Comparison of ENCODE assay signal across 16 cellular contexts in the genomic region with DNA sequence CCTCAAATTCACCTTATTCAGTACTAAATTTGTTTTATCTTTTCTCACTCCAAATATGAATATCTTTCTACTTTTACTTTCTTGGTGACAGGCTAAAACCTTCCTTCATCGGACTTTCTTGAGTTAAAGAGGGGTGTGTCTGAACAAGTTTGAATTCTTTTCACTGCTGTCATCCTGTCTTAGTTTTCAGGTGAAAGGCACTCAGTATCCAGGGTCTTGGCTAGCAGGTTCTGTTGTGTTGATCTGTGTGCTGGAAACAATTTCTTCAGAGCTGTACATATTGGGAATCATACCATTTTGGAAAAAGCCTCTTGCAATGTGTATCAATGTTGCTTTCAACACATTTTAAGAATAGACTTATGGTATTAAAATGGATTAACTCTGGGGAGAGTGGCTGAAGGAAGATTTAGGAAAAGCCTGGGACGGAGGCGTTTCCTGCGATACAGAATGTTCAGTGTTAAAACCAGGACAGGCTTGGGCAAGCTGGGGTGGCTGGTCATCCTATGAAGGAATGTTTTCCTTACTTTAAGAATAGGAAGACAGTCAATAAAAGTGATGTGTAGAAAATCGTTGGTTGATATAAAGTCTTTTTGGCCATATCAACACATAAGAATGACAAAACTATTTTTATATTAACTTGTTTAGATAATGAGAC.
A peak's percentile ranks its signal among the peaks of the same experiment; 100 is the strongest.
DNase-seq lines count a peak whose midpoint lies in the region; ATAC-seq and TF ChIP-seq lines count a peak whose summit lies in the region.
"Had no signal": no experiment of that assay in that cellular context is flagged by ENCODE, and none has a peak within 500 bp of the region (broad histone marks: within the 10 kb centered on the region; RNA-seq: fewer than 3 reads in every experiment).

No MANE protein-coding gene starts in this region.

- H3K9me3 ChIP-seq in mammary epithelial cell (replicated peaks; ENCODE audit: insufficient read depth, low read length), result no peaks in the 10 kb centered on the region

- no peaks in the 10 kb centered on the region for H4K20me1 ChIP-seq in mammary epithelial cell (ENCODE audit: insufficient read depth, low read length)
- H4K20me1 ChIP-seq in GM23338 (replicated peaks; ENCODE audit: insufficient read depth), result no peaks in the 10 kb centered on the region

- no peak overlapping the region for H3K4me3 Mint-ChIP-seq in GM23338
- H3K4me3 Mint-ChIP-seq: B cell; CD4-positive, alpha-beta T cell; HFFc6 had no signal

- H3K79me2 ChIP-seq in mammary epithelial cell (ENCODE audit: insufficient read depth, low read length) (no peaks in the 10 kb centered on the region), GM23338 (replicated peaks; ENCODE audit: insufficient read depth) (no peaks in the 10 kb centered on the region)

- H3K27ac Mint-ChIP-seq in GM23338, result no peak overlapping the region
- H3K27ac Mint-ChIP-seq: B cell; CD4-positive, alpha-beta T cell; HFFc6 had no signal

- DNase-seq in NCI-H82 (lab: John Stamatoyannopoulos, UW) (peak; percentile 67), mammary epithelial cell (peak; percentile 63), foreskin keratinocyte (peak; percentile 56 to 91), GM19238 (ENCODE audit: insufficient read length, low spot score) (no peak), activated gamma-delta T cell treated with Interleukin-2 at 50 U/mL for 16 hours (no peak), GM23338 (ENCODE audit: low spot score) (no peak)
- DNase-seq: C1 segment of cervical spinal cord; Calu3; CD4-positive, alpha-beta T cell; DMS79; HCEC 1CT; HFFc6 had no signal

- intact Hi-C loops in mammary epithelial cell (cut with micrococcal nuclease), result loop anchor here (5.0 kb wide), 1 partner anchor 56 kb away; no protein-coding TSS in a partner anchor

- H3K4me1 Mint-ChIP-seq in GM23338, result peaks cover 1% of the 10 kb centered on the region; the same call in 2 of the 3 replicates
- H3K4me1 Mint-ChIP-seq: B cell had no signal

- H3K27me3 ChIP-seq in mammary epithelial cell (ENCODE audit: insufficient read depth, low read length) (no peaks in the 10 kb centered on the region), foreskin keratinocyte (no peaks in the 10 kb centered on the region), GM23338 (ENCODE audit: insufficient read depth) (no peaks in the 10 kb centered on the region)

- CTCF ChIA-PET in mammary epithelial cell (lab: Charles Lee; ENCODE audit: low non-redundant PET), result no interaction called here

- in situ Hi-C loops in mammary epithelial cell (cut with MboI; ENCODE audit: low sequenced_read_pairs in 2 of 2), result no loop called here

- H3K4me3 ChIP-seq in mammary epithelial cell (replicated peaks in 1 of 3; ENCODE audit: insufficient read depth in 1 of 3, low read depth in 2 of 3, low read length in 3 of 3) (peak overlapping the region in 2 of 3 experiments; percentile 12 to 22), GM23338 (no peak overlapping the region)
- H3K4me3 ChIP-seq: GM12878 had no signal

- H3K4me2 ChIP-seq in mammary epithelial cell (ENCODE audit: insufficient read depth, low read depth, low read length), result peak overlapping the region; percentile 46
- H3K4me2 ChIP-seq in GM23338, result no peak overlapping the region

- no peaks in the 10 kb centered on the region for H3K36me3 Mint-ChIP-seq in GM23338 (ENCODE audit: low read depth)

- H3K4me1 ChIP-seq in mammary epithelial cell (ENCODE audit: insufficient read depth, low read length) (peaks cover 5% of the 10 kb centered on the region), foreskin keratinocyte (peaks cover 18% of the 10 kb centered on the region), GM23338 (ENCODE audit: insufficient read depth) (no peaks in the 10 kb centered on the region)

- BruUV-seq in mammary epithelial cell (replicated peaks; lab: Mats Ljungman, UMichigan), result TSS peak; percentile 95

- H3K27me3 Mint-ChIP-seq in GM23338 (ENCODE audit: insufficient read depth, low read depth, poor library complexity), result no peaks in the 10 kb centered on the region

- H3K9me3 Mint-ChIP-seq in GM23338, result no peaks in the 10 kb centered on the region; the same call in 2 of the 3 replicates

- H3K27ac ChIP-seq in mammary epithelial cell (ENCODE audit: insufficient read depth, low read depth, low read length), result peak overlapping the region; percentile 79
- H3K27ac ChIP-seq in foreskin keratinocyte, result peak overlapping the region; percentile 52
- no peak overlapping the region for H3K27ac ChIP-seq in GM23338 (ENCODE audit: low read depth)
- H3K27ac ChIP-seq: HL-60 had no signal

- H3K9me2 ChIP-seq in GM23338 (ENCODE audit: insufficient read depth), result 0 out of 2 replicates have a peak, but pooled peaks cover 11% of the 10 kb centered on the region

- H3K36me3 ChIP-seq in mammary epithelial cell (ENCODE audit: insufficient read depth, low read length) (no peaks in the 10 kb centered on the region), GM23338 (ENCODE audit: insufficient read depth) (no peaks in the 10 kb centered on the region)

- no peaks in the 10 kb centered on the region for H3F3A ChIP-seq in GM23338 (replicated peaks; ENCODE audit: low read depth)

- no peak overlapping the region for H3K9ac ChIP-seq in mammary epithelial cell (ENCODE audit: insufficient read depth, low read length)

- H2AFZ ChIP-seq in mammary epithelial cell (ENCODE audit: low read depth, low read length) (peak overlapping the region; percentile 53), GM23338 (no peak overlapping the region)

- 45% methylated on average over 5 of the region's 5 CpGs for WGBS in mammary epithelial cell (ENCODE audit: low coverage, missing lambda C conversion rate)

- ATAC-seq in foreskin keratinocyte (peak; percentile 84), GM23338 (no peak), HG03039 (IDR thresholded peaks at IDR 0.05; ENCODE audit: unreplicated experiment) (no peak)
- ATAC-seq: GM12878 had no signal

- TF ChIP-seq CTCF in mammary epithelial cell (conservative IDR thresholded peaks at IDR 0.05 in 1 of 2, IDR thresholded peaks at IDR 0.05 in 1 of 2; ENCODE audit: extremely low read depth in 1 of 2, insufficient read depth in 1 of 2, low read depth in 1 of 2, low read length in 2 of 2), result no peak
- TF ChIP-seq CTCF in foreskin keratinocyte (conservative IDR thresholded peaks at IDR 0.05), result no peak
- TF ChIP-seq CTCF in GM23338 (conservative IDR thresholded peaks at IDR 0.05; ENCODE audit: low read depth in 2 of 2), result no peak

- dilution Hi-C loops in mammary epithelial cell (cut with HindIII; ENCODE audit: low sequenced_read_pairs), result no loop called here

TF ChIP-seq in GM23338, 12 proteins besides CTCF, POLR2A, EP300 and RAD21 (continues in another document):
- no peak for TF ChIP-seq POLR2AphosphoS5 (IDR thresholded peaks at IDR 0.05; ENCODE audit: low read depth)
- no peak for TF ChIP-seq ZNF331 (CRISPR knock-in tag; IDR thresholded peaks at IDR 0.05; ENCODE audit: low read depth)
- no peak for TF ChIP-seq JUNB (IDR thresholded peaks at IDR 0.05; ENCODE audit: unreplicated experiment)
- TF ChIP-seq, protein P1, sequence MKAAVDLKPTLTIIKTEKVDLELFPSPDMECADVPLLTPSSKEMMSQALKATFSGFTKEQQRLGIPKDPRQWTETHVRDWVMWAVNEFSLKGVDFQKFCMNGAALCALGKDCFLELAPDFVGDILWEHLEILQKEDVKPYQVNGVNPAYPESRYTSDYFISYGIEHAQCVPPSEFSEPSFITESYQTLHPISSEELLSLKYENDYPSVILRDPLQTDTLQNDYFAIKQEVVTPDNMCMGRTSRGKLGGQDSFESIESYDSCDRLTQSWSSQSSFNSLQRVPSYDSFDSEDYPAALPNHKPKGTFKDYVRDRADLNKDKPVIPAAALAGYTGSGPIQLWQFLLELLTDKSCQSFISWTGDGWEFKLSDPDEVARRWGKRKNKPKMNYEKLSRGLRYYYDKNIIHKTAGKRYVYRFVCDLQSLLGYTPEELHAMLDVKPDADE (IDR thresholded peaks at IDR 0.05), result no peak
- TF ChIP-seq, protein P2, sequence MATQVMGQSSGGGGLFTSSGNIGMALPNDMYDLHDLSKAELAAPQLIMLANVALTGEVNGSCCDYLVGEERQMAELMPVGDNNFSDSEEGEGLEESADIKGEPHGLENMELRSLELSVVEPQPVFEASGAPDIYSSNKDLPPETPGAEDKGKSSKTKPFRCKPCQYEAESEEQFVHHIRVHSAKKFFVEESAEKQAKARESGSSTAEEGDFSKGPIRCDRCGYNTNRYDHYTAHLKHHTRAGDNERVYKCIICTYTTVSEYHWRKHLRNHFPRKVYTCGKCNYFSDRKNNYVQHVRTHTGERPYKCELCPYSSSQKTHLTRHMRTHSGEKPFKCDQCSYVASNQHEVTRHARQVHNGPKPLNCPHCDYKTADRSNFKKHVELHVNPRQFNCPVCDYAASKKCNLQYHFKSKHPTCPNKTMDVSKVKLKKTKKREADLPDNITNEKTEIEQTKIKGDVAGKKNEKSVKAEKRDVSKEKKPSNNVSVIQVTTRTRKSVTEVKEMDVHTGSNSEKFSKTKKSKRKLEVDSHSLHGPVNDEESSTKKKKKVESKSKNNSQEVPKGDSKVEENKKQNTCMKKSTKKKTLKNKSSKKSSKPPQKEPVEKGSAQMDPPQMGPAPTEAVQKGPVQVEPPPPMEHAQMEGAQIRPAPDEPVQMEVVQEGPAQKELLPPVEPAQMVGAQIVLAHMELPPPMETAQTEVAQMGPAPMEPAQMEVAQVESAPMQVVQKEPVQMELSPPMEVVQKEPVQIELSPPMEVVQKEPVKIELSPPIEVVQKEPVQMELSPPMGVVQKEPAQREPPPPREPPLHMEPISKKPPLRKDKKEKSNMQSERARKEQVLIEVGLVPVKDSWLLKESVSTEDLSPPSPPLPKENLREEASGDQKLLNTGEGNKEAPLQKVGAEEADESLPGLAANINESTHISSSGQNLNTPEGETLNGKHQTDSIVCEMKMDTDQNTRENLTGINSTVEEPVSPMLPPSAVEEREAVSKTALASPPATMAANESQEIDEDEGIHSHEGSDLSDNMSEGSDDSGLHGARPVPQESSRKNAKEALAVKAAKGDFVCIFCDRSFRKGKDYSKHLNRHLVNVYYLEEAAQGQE (IDR thresholded peaks at IDR 0.05; ENCODE audit: unreplicated experiment), result no peak
- no peak for TF ChIP-seq EZH2phosphoT487 (IDR thresholded peaks at IDR 0.05; ENCODE audit: unreplicated experiment)
- no peak for TF ChIP-seq CREB1 (CRISPR knock-in tag; IDR thresholded peaks at IDR 0.05; ENCODE audit: low read depth)
- TF ChIP-seq EZH2 (IDR thresholded peaks at IDR 0.05; ENCODE audit: low read depth, unreplicated experiment), result no peak

Comparison
In these comparisons a context has a peak if more than half of its experiments do, and no peak if none do; other contexts are left out.
1. DNase-seq: peak in NCI-H82 (single experiment), mammary epithelial cell (single experiment) and foreskin keratinocyte (2 of 2); none in GM19238 (single experiment), activated gamma-delta T cell treated with Interleukin-2 at 50 U/mL for 16 hours (single experiment) and GM23338 (single experiment).